ENCODE assay signal across 11 cellular contexts in genomic region chr11:119191265-119191664, GRCh38. TPM values are rescaled to one million over a fixed set of nuclear protein-coding genes. Genes with fewer than 3 reads are reported as not detected.
"Had no signal": no experiment of that assay in that cellular context is flagged by ENCODE, and none has a peak within 500 bp of the region (broad histone marks: within the 10 kb centered on the region; RNA-seq: fewer than 3 reads in every experiment).

No MANE protein-coding gene starts in this region.

RNA-seq across cellular contexts. Expression of gene NHERF4, which starts 6.0 kb away (rescaled TPM):
- total RNA-seq: ascending aorta, cardiac septum, cerebellum, dermis blood vessel endothelial cell, endothelial cell of umbilical vein, epithelial cell of proximal tubule, foreskin keratinocyte had no signal
- polyA plus RNA-seq: endothelial cell of umbilical vein, foreskin keratinocyte had no signal

RNA-seq across cellular contexts. Expression of gene ABCG4, which starts 42.4 kb away (rescaled TPM):
- total RNA-seq: activated CD4-positive, alpha-beta memory T cell treated with anti-CD3 and anti-CD28 coated beads, Interleukin-2, amount 10 ng/mL, durations not matched to agents 7 days and 5 days; activated naive CD8-positive, alpha-beta T cell treated with anti-CD3 and anti-CD28 coated beads, Interleukin-2, amount 10 ng/mL, durations not matched to agents 7 days and 5 days; ascending aorta; epithelial cell of proximal tubule; gastrocnemius medialis; T-helper 1 cell treated with Interleukin-12 subunit alpha and Interleukin-12 subunit beta and Interleukin-4 antibody, amounts not matched to agents 30 ng/mL and 1 ng/mL, for 36 hours had no signal
